In the genomic region with DNA sequence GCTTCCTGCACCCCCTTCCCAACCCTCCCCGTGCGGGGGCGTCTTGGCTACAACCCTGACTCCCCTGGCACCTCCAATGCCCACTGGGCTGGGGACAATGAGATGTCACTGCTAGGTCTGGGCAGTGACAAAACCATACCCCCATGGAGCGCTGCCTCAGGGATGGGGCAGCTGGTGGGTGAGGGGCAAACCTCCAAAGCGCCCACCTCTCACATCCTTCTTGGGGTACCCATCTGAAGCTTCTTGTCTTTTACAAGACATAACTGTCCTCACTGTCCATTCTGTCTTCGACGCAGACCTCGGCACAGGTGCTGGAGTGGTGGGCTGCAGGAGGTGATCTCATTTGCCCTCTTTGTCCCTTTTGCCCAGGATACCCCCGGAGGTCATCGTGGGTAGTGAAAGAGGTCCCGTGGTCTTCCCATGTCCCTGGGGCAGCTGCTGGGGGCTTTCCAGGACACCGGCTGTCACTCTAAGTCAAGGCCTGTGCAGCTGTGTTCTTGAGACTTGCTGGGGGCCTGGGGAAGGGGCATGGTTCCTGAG, we compare ENCODE assay signal across 16 cellular contexts. TPM values are rescaled to one million over a fixed set of nuclear protein-coding genes. Genes with fewer than 3 reads are reported as not detected.
DNase-seq lines count a peak whose midpoint lies in the region; TF ChIP-seq lines count a peak whose summit lies in the region.
"Had no signal": no experiment of that assay in that cellular context is flagged by ENCODE, and none has a peak within 500 bp of the region (broad histone marks: within the 10 kb centered on the region; RNA-seq: fewer than 3 reads in every experiment).

No MANE protein-coding gene starts in this region.

- no peak overlapping the region for H3K4me3 ChIP-seq in WI38 (ENCODE audit: low read depth, low read length)
- H3K4me3 ChIP-seq in stomach, result no peak overlapping the region
- H3K4me3 ChIP-seq: uterus had no signal

- peaks cover 0 to 37% (median 36%) of the 10 kb centered on the region in 4 donors for H3K36me3 ChIP-seq in stomach
- H3K36me3 ChIP-seq: uterus had no signal

- TF ChIP-seq EP300 in stomach (IDR thresholded peaks at IDR 0.05), result no peak

- H3K27me3 ChIP-seq in stomach, result no peaks in the 10 kb centered on the region
- H3K27me3 ChIP-seq: uterus had no signal

- TF ChIP-seq POLR2A in stomach (IDR thresholded peaks at IDR 0.05), result no peak

- TF ChIP-seq CTCF in WI38 (IDR thresholded peaks at IDR 0.05; ENCODE audit: low read depth, low read length), result 0 out of 2 replicates have a peak, but pooled peaks have one; percentile 14
- TF ChIP-seq CTCF in stomach (IDR thresholded peaks at IDR 0.05), result no peak

- no peaks in the 10 kb centered on the region for H3K9me3 ChIP-seq in stomach
- H3K9me3 ChIP-seq: uterus had no signal

- DNase-seq in activated CD8-positive, alpha-beta memory T cell treated with anti-CD3 and anti-CD28 coated beads for 24 hours, result peak; percentile 47
- no peak for DNase-seq in activated CD8-positive, alpha-beta memory T cell treated with anti-CD3 and anti-CD28 coated beads, Interleukin-2, amount 50 U/mL, for 4 hours
- DNase-seq in islet precursor cell, result peak; percentile 58
- peak; percentile 18 for DNase-seq in stomach
- DNase-seq in DMS 273 (lab: John Stamatoyannopoulos, UW; ENCODE audit: unreplicated experiment), result no peak
- DNase-seq in NCI-H526 treated with DMSO at 0.1 percent for 48 hours (lab: John Stamatoyannopoulos, UW), result no peak
- no peak for DNase-seq in MV-4-11 (lab: John Stamatoyannopoulos, UW)
- DNase-seq: NCI-H1694 treated with DMSO at 0.1 percent for 48 hours; NCI-H446; OCI-M1; stimulated activated naive CD8-positive, alpha-beta T cell treated with anti-CD3 and anti-CD28 coated beads, Interleukin-15, Interleukin-2, amounts not matched to agents 100 U/mL and 50 U/mL, for 24 hours had no signal

- whole genome bisulfite sequencing in stomach, 5 donors, result 84 to 94% (median 91%) methylated on average over 11 to 12 of the region's 12 CpGs

- H3K4me1 ChIP-seq in stomach, result peaks cover 0 to 16% (median 7%) of the 10 kb centered on the region in 4 donors
- H3K4me1 ChIP-seq: parathyroid adenoma, uterus had no signal

- intact Hi-C loops in stomach (cut with DNase I; ENCODE audit: low total_unique reads), result no loop called here

- H3K27ac ChIP-seq in stomach, result no peak overlapping the region
- H3K27ac ChIP-seq: parathyroid adenoma had no signal

RNA-seq across cellular contexts. Expression of a gene that starts 27.8 kb away (rescaled TPM):
- total RNA-seq in stomach, result 100 to 1,000 TPM in 1 of 5 donors, 10 to 100 TPM in 4; 17.8 to 235 (median 34.9) TPM
- 10 to 100 TPM in 1 of 3 donors, 1 to 10 TPM in 2; 3.0 to 10.2 (median 8.5) TPM for polyA plus RNA-seq in stomach
- total RNA-seq: HT-29 had no signal

RNA-seq across cellular contexts. Expression of a gene that starts 41.5 kb away (rescaled TPM):
- 10 to 100 TPM; 16.5 to 71.2 (median 53.1) TPM for total RNA-seq in stomach
- polyA plus RNA-seq in stomach, result 1 to 10 TPM; 4.7 to 9.1 (median 6.9) TPM

RNA-seq across cellular contexts. Expression of a gene that starts 52.4 kb away (rescaled TPM):
- 100 to 1,000 TPM in 1 of 5 donors, 1 to 10 TPM in 1, not detected in 3; 2.0 to 472 TPM for total RNA-seq in stomach
- under 1 TPM in 1 of 3 donors, not detected in 2; 0.31 TPM for polyA plus RNA-seq in stomach
- total RNA-seq: esophagus mucosa had no signal

Comparison
In these comparisons a context has a peak if more than half of its experiments do, and no peak if none do; other contexts are left out.
1. DNase-seq: peak in activated CD8-positive, alpha-beta memory T cell treated with anti-CD3 and anti-CD28 coated beads for 24 hours (single experiment), islet precursor cell (single experiment) and stomach (single experiment); none in activated CD8-positive, alpha-beta memory T cell treated with anti-CD3 and anti-CD28 coated beads, Interleukin-2, amount 50 U/mL, for 4 hours (single experiment), DMS 273 (single experiment), NCI-H526 treated with DMSO at 0.1 percent for 48 hours (single experiment) and MV-4-11 (single experiment).